Comparison of ENCODE assay signal across 1 cellular context in the genomic region with DNA sequence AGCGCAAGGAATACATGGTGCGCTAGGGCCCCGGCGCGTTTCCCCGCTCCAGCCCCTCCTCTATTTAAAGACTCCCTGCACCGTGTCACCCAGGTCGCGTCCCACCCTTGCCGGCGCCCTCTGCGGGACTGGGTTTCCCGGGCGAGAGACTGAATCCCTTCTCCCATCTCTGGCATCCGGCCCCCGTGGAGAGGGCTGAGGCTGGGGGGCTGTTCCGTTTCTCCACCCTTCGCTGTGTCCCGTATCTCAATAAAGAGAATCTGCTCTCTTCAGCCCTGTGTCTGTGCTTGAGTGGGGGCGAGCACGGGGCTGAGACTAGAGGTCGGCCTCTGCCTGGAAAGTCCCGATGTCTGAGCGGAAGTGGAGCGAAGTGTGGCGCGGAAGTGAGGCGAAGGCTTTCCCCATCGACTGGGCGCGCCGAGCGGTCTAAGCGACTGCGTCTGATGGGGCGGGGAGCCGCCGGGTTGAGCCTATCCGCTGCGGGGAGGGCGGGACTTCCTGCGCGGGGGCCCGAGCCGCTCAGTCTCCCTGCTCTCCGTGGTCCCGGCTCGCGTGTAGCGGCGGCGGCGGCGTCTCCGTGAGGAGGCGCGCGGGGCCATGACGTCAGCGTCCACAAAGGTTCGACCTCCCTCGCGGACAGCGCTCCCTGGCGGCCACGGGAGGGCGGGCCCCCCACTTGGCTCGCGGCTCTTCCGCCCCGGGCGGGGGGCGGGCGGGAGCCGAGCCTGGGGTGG.
A peak's percentile ranks its signal among the peaks of the same experiment; 100 is the strongest.
TF ChIP-seq lines count a peak whose summit lies in the region.

No MANE protein-coding gene starts in this region.

TF ChIP-seq in HepG2, 621 proteins besides CTCF, POLR2A, EP300 and RAD21 (continued from another document and continues in another):
- TF ChIP-seq AKNA (CRISPR knock-in tag; IDR thresholded peaks at IDR 0.05; ENCODE audit: borderline replicate concordance) (no peak), HNF4G (IDR thresholded peaks at IDR 0.05; ENCODE audit: borderline replicate concordance, low read depth, low read length) (no peak), HNF4G (CRISPR knock-in tag; IDR thresholded peaks at IDR 0.05; ENCODE audit: borderline replicate concordance, low read depth) (0 out of 2 replicates have a peak, but pooled peaks have one; percentile 33), IKZF5 (CRISPR knock-in tag; IDR thresholded peaks at IDR 0.05) (0 out of 2 replicates have a peak, but pooled peaks have one; percentile 14), ZNF784 (CRISPR knock-in tag; IDR thresholded peaks at IDR 0.05; ENCODE audit: borderline replicate concordance) (peak; percentile 61; the same call in 1 of the 2 replicates), MXI1 (IDR thresholded peaks at IDR 0.05; ENCODE audit: borderline replicate concordance, low read depth, low read length) (no peak; the same call in 2 of the 3 replicates), ZNF317 (CRISPR knock-in tag; IDR thresholded peaks at IDR 0.05) (0 out of 2 replicates have a peak, but pooled peaks have one; percentile 41), DDIT3 (CRISPR knock-in tag; IDR thresholded peaks at IDR 0.05) (no peak), PHF8 (CRISPR knock-in tag; IDR thresholded peaks at IDR 0.05) (peak; percentile 58), KDM6A (CRISPR knock-in tag; IDR thresholded peaks at IDR 0.05; ENCODE audit: low read depth) (no peak), ZMYM2 (CRISPR knock-in tag; IDR thresholded peaks at IDR 0.05) (peak; percentile 89; the same call in 1 of the 2 replicates), TARDBP (CRISPR knock-in tag; IDR thresholded peaks at IDR 0.05) (no peak; the same call in 1 of the 2 replicates), TAF15 (IDR thresholded peaks at IDR 0.05; ENCODE audit: low read depth, low read length, poor library complexity, severe bottlenecking) (no peak), POLR2AphosphoS2 (IDR thresholded peaks at IDR 0.05; ENCODE audit: low read depth, low read length) (no peak), GLMP (CRISPR knock-in tag; IDR thresholded peaks at IDR 0.05; ENCODE audit: borderline replicate concordance) (no peak), ETV6 (CRISPR knock-in tag; conservative IDR thresholded peaks at IDR 0.05) (no peak), ZNF747 (CRISPR knock-in tag; IDR thresholded peaks at IDR 0.05; ENCODE audit: borderline replicate concordance) (no peak; the same call in 1 of the 2 replicates), IKZF1 (IDR thresholded peaks at IDR 0.05) (no peak), ZNF282 (IDR thresholded peaks at IDR 0.05; ENCODE audit: partially characterized antibody) (no peak), ARID4A (CRISPR knock-in tag; IDR thresholded peaks at IDR 0.05; ENCODE audit: borderline replicate concordance) (peak; percentile 83; the same call in 1 of the 2 replicates), ZNF569 (CRISPR knock-in tag; IDR thresholded peaks at IDR 0.05; ENCODE audit: borderline replicate concordance) (no peak), NFRKB (IDR thresholded peaks at IDR 0.05) (no peak), PBX2 (CRISPR knock-in tag; IDR thresholded peaks at IDR 0.05) (no peak)
- TF ChIP-seq, protein P1, sequence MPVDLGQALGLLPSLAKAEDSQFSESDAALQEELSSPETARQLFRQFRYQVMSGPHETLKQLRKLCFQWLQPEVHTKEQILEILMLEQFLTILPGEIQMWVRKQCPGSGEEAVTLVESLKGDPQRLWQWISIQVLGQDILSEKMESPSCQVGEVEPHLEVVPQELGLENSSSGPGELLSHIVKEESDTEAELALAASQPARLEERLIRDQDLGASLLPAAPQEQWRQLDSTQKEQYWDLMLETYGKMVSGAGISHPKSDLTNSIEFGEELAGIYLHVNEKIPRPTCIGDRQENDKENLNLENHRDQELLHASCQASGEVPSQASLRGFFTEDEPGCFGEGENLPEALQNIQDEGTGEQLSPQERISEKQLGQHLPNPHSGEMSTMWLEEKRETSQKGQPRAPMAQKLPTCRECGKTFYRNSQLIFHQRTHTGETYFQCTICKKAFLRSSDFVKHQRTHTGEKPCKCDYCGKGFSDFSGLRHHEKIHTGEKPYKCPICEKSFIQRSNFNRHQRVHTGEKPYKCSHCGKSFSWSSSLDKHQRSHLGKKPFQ (CRISPR knock-in tag; IDR thresholded peaks at IDR 0.05; ENCODE audit: insufficient replicate concordance): peak; percentile 85
- TF ChIP-seq, protein P2, sequence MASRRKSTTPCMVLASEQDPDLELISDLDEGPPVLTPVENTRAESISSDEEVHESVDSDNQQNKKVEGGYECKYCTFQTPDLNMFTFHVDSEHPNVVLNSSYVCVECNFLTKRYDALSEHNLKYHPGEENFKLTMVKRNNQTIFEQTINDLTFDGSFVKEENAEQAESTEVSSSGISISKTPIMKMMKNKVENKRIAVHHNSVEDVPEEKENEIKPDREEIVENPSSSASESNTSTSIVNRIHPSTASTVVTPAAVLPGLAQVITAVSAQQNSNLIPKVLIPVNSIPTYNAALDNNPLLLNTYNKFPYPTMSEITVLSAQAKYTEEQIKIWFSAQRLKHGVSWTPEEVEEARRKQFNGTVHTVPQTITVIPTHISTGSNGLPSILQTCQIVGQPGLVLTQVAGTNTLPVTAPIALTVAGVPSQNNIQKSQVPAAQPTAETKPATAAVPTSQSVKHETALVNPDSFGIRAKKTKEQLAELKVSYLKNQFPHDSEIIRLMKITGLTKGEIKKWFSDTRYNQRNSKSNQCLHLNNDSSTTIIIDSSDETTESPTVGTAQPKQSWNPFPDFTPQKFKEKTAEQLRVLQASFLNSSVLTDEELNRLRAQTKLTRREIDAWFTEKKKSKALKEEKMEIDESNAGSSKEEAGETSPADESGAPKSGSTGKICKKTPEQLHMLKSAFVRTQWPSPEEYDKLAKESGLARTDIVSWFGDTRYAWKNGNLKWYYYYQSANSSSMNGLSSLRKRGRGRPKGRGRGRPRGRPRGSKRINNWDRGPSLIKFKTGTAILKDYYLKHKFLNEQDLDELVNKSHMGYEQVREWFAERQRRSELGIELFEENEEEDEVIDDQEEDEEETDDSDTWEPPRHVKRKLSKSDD (CRISPR knock-in tag; IDR thresholded peaks at IDR 0.05; ENCODE audit: low read depth): peak; percentile 96
- TF ChIP-seq, protein P3, sequence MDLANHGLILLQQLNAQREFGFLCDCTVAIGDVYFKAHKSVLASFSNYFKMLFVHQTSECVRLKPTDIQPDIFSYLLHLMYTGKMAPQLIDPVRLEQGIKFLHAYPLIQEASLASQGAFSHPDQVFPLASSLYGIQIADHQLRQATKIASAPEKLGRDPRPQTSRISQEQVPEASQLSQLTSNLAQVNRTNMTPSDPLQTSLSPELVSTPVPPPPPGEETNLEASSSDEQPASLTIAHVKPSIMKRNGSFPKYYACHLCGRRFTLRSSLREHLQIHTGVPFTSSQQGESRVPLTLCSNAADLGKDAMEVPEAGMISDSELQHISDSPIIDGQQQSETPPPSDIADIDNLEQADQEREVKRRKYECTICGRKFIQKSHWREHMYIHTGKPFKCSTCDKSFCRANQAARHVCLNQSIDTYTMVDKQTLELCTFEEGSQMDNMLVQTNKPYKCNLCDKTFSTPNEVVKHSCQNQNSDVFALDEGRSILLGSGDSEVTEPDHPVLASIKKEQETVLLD (CRISPR knock-in tag; IDR thresholded peaks at IDR 0.05; ENCODE audit: low read depth): peak; percentile 99
